1 cellular context compared by ENCODE assay signal in genomic region chr15:60479361-60479684, GRCh38.
TF ChIP-seq lines count a peak whose summit lies in the region.

No MANE protein-coding gene starts in this region.

TF ChIP-seq in neural cell, 6 proteins besides CTCF, POLR2A, EP300 and RAD21 (continued from another document):
- TF ChIP-seq, protein P1, sequence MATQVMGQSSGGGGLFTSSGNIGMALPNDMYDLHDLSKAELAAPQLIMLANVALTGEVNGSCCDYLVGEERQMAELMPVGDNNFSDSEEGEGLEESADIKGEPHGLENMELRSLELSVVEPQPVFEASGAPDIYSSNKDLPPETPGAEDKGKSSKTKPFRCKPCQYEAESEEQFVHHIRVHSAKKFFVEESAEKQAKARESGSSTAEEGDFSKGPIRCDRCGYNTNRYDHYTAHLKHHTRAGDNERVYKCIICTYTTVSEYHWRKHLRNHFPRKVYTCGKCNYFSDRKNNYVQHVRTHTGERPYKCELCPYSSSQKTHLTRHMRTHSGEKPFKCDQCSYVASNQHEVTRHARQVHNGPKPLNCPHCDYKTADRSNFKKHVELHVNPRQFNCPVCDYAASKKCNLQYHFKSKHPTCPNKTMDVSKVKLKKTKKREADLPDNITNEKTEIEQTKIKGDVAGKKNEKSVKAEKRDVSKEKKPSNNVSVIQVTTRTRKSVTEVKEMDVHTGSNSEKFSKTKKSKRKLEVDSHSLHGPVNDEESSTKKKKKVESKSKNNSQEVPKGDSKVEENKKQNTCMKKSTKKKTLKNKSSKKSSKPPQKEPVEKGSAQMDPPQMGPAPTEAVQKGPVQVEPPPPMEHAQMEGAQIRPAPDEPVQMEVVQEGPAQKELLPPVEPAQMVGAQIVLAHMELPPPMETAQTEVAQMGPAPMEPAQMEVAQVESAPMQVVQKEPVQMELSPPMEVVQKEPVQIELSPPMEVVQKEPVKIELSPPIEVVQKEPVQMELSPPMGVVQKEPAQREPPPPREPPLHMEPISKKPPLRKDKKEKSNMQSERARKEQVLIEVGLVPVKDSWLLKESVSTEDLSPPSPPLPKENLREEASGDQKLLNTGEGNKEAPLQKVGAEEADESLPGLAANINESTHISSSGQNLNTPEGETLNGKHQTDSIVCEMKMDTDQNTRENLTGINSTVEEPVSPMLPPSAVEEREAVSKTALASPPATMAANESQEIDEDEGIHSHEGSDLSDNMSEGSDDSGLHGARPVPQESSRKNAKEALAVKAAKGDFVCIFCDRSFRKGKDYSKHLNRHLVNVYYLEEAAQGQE (IDR thresholded peaks at IDR 0.05; ENCODE audit: borderline replicate concordance), result no peak
- TF ChIP-seq POLR2AphosphoS5 (IDR thresholded peaks at IDR 0.05), result no peak
